ENCODE assay signal across 1 cellular context in the genomic region with DNA sequence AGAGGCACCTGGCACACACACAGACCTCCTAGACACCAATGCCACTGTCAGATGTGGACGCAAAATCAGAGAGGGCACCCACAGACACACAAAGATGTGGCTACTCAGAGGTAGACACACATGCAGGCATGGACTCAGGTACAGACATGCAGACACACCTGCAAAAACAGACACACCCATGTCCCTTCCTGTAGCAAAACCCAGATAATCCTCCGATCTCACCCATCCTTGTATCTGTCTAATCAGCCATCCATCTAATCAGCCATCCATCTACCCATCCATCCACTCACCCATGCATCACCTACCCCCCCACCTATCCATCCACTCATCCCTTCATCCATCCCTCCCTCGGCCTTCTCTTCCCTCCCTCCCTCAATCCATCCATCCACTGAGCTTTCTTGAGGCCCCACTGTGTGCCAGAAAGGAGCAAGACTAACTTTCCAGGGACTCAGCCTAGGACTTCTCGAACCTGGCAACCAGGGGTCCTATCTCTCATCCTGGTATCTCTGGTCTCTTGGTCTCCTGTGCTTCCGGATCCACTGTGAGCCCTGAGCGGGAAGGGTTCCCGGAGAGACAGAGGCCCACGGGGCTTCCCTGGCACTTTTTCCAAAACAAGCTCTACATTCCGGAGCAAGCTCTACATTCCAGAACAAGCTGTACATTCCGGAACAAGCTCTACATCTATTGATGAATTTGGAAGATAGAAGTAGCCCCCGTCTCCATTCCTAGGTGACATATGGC.
TF ChIP-seq lines count a peak whose summit lies in the region.

No MANE protein-coding gene starts in this region.

TF ChIP-seq in HCT116, 20 proteins besides CTCF, POLR2A, EP300 and RAD21 (continued from another document):
- TF ChIP-seq FOSL1 (IDR thresholded peaks at IDR 0.05; ENCODE audit: low read depth) = no peak
- no peak for TF ChIP-seq EZH2 (IDR thresholded peaks at IDR 0.05)
- no peak for TF ChIP-seq ELF1 (IDR thresholded peaks at IDR 0.05; ENCODE audit: borderline replicate concordance, low read depth)
- TF ChIP-seq SP1 (IDR thresholded peaks at IDR 0.05; ENCODE audit: low read depth) = no peak
- TF ChIP-seq, protein P1, sequence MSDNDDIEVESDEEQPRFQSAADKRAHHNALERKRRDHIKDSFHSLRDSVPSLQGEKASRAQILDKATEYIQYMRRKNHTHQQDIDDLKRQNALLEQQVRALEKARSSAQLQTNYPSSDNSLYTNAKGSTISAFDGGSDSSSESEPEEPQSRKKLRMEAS (IDR thresholded peaks at IDR 0.05) = no peak
- no peak for TF ChIP-seq EGR1 (IDR thresholded peaks at IDR 0.05; ENCODE audit: low read depth)
- no peak for TF ChIP-seq TCF7L2 (IDR thresholded peaks at IDR 0.05; ENCODE audit: borderline replicate concordance, extremely low read depth, insufficient read depth, insufficient read length)
- TF ChIP-seq, protein P2, sequence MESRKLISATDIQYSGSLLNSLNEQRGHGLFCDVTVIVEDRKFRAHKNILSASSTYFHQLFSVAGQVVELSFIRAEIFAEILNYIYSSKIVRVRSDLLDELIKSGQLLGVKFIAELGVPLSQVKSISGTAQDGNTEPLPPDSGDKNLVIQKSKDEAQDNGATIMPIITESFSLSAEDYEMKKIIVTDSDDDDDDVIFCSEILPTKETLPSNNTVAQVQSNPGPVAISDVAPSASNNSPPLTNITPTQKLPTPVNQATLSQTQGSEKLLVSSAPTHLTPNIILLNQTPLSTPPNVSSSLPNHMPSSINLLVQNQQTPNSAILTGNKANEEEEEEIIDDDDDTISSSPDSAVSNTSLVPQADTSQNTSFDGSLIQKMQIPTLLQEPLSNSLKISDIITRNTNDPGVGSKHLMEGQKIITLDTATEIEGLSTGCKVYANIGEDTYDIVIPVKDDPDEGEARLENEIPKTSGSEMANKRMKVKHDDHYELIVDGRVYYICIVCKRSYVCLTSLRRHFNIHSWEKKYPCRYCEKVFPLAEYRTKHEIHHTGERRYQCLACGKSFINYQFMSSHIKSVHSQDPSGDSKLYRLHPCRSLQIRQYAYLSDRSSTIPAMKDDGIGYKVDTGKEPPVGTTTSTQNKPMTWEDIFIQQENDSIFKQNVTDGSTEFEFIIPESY (IDR thresholded peaks at IDR 0.05; ENCODE audit: extremely low read depth, insufficient replicate concordance, low read length) = no peak
- TF ChIP-seq ZFX (IDR thresholded peaks at IDR 0.05) = no peak
- TF ChIP-seq ZNF274 (IDR thresholded peaks at IDR 0.05; ENCODE audit: low read depth, low read length) = no peak
- no peak for TF ChIP-seq EZH2phosphoT487 (IDR thresholded peaks at IDR 0.05; ENCODE audit: borderline replicate concordance)
- no peak for TF ChIP-seq CEBPB (IDR thresholded peaks at IDR 0.05; ENCODE audit: low read depth)
- TF ChIP-seq YY1 (IDR thresholded peaks at IDR 0.05; ENCODE audit: extremely low read depth, insufficient replicate concordance, low read depth, low read length) = no peak
- TF ChIP-seq SRF (IDR thresholded peaks at IDR 0.05; ENCODE audit: low read depth) = no peak
- TF ChIP-seq SIN3A (IDR thresholded peaks at IDR 0.05; ENCODE audit: low read depth) = no peak
